In the genomic region with DNA sequence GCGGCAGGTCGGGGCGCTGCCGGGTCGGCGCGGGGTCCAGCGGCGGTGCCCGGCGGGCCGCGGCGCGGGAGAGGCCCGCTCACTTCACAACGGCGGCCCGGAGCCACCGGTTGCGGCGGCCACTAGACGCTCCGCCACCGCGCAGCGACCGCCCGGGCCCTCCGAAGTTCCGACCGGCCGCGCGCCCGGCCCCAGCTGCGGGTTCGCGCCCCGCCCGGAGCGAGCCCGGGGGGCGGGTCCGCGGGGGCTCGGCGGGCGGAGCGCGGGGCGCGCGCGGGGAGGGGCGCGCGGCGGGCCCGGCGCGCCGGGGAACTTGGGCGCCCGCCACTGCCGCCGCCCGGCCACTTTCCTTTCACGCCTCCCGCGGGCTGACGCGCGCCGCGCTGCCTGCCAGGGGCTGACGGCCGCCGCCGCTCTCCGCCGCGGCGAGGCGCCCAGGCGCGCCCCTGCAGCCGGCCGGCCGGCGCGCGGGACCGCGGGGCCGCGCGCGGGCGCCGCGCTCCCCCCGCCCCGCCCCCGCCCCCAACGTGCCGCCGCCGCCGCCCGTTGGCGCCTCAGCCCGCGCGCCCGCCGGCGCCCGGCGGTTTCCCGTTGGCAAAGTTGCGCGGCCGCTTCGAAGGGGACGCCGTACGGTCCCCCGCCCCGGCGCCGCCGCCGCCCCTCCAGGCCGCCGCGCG, we compare ENCODE assay signal across 8 cellular contexts. TPM values are rescaled to one million over a fixed set of nuclear protein-coding genes. Genes with fewer than 3 reads are reported as not detected.
DNase-seq lines count a peak whose midpoint lies in the region; ATAC-seq and TF ChIP-seq lines count a peak whose summit lies in the region.

No MANE protein-coding gene starts in this region.

- peak overlapping the region; percentile 97 for H2AFZ ChIP-seq in Karpas-422 (ENCODE audit: low read length)

- H3K27ac ChIP-seq in Karpas-422 (ENCODE audit: low read length) (no peak overlapping the region), coronary artery (peak overlapping the region; percentile 72 to 93), liver (ENCODE audit: low read depth in 1 of 2, low read length in 2 of 2) (peak overlapping the region; percentile 72 to 92)

- TF ChIP-seq RAD21 in liver (IDR thresholded peaks at IDR 0.05): no peak

- H4K20me1 ChIP-seq in Karpas-422 (ENCODE audit: insufficient read depth, low read depth, low read length): peaks cover 7% of the 10 kb centered on the region; the same call in 1 of the 2 replicates

- TF ChIP-seq CTCF in coronary artery (IDR thresholded peaks at IDR 0.05) (no peak), liver (IDR thresholded peaks at IDR 0.05; ENCODE audit: low read depth, low read length, missing input control) (no peak)

- H3K4me2 ChIP-seq in Karpas-422 (ENCODE audit: low read depth, low read length, poor library complexity, severe bottlenecking): peak overlapping the region; percentile 85

- ATAC-seq in GM21528 (IDR thresholded peaks at IDR 0.05; ENCODE audit: low FRiP score, unreplicated experiment): peak; percentile 38

- H3K9me2 ChIP-seq in Karpas-422 (replicated peaks; ENCODE audit: insufficient read depth, low read length): no peaks in the 10 kb centered on the region

- DNase-seq in EL: peak; percentile 60
- peak; percentile 72 for DNase-seq in Karpas-422
- peak; percentile 51 to 52 for DNase-seq in activated CD4-positive, alpha-beta T cell treated with anti-CD3 and anti-CD28 coated beads for 4 hours
- no peak for DNase-seq in coronary artery (ENCODE audit: low spot score)
- peak; percentile 18 to 25 for DNase-seq in stimulated activated CD4-positive, alpha-beta T cell treated with anti-CD3 and anti-CD28 coated beads, Interleukin-4, amount 100 ng/mL, for 48 hours (ENCODE audit: low read depth in 2 of 2)
- no peak for DNase-seq in dedifferentiated amniotic fluid mesenchymal stem cell (ENCODE audit: extremely low spot score)

- no peaks in the 10 kb centered on the region for H3K36me3 ChIP-seq in Karpas-422 (ENCODE audit: insufficient read depth, low read length)
- H3K36me3 ChIP-seq in liver (ENCODE audit: control insufficient read depth in 4 of 4, insufficient read depth in 3 of 4, low read depth in 1 of 4, low read length in 3 of 4): no peaks in the 10 kb centered on the region

- under 1% methylated on average over 134 of the region's 138 CpGs for WGBS in liver

- H3K4me1 ChIP-seq in Karpas-422 (ENCODE audit: low read length) (peaks cover 19% of the 10 kb centered on the region), liver (ENCODE audit: control insufficient read depth in 4 of 4, insufficient read depth in 4 of 4, low read length in 3 of 4) (peaks cover 3 to 30% (median 17%) of the 10 kb centered on the region in 4 donors)

- H3K4me3 ChIP-seq in Karpas-422 (ENCODE audit: low read length): peak overlapping the region; percentile 75
- peak overlapping the region; percentile 95 for H3K4me3 ChIP-seq in coronary artery
- H3K4me3 ChIP-seq in liver (ENCODE audit: low read depth in 1 of 3, low read length in 3 of 3): peak overlapping the region; percentile 65 to 99 (median 89)

- H3K79me2 ChIP-seq in Karpas-422 (ENCODE audit: low read length): no peaks in the 10 kb centered on the region

- H3K9ac ChIP-seq in Karpas-422 (ENCODE audit: low read length) (peak overlapping the region; percentile 75), liver (ENCODE audit: low read depth in 1 of 2, low read length in 2 of 2) (peak overlapping the region in 1 of 2 donors; percentile 87)

- H3K9me3 ChIP-seq in Karpas-422 (ENCODE audit: low read length) (no peaks in the 10 kb centered on the region), liver (ENCODE audit: control insufficient read depth in 4 of 4, low read length in 3 of 4) (no peaks in the 10 kb centered on the region)

- H3K27me3 ChIP-seq in Karpas-422 (ENCODE audit: low read length) (peaks cover 3% of the 10 kb centered on the region; the same call in 1 of the 2 replicates), liver (ENCODE audit: control insufficient read depth in 4 of 4, insufficient read depth in 4 of 4, low read length in 3 of 4) (no peaks in the 10 kb centered on the region)

TF ChIP-seq in liver, 16 proteins besides CTCF, POLR2A, EP300 and RAD21:
- TF ChIP-seq EGR1 (IDR thresholded peaks at IDR 0.05; ENCODE audit: low read depth in 2 of 2) (no peak), RXRA (IDR thresholded peaks at IDR 0.05) (no peak), YY1 (IDR thresholded peaks at IDR 0.05) (no peak), JUND (IDR thresholded peaks at IDR 0.05) (no peak), FOXA2 (IDR thresholded peaks at IDR 0.05) (no peak), GABPA (IDR thresholded peaks at IDR 0.05 in 1 of 2, conservative IDR thresholded peaks at IDR 0.05 in 1 of 2) (no peak), SP1 (IDR thresholded peaks at IDR 0.05) (no peak), TAF1 (conservative IDR thresholded peaks at IDR 0.05) (no peak), NR2F2 (IDR thresholded peaks at IDR 0.05) (no peak), HNF4A (conservative IDR thresholded peaks at IDR 0.05) (no peak), HNF4G (IDR thresholded peaks at IDR 0.05) (no peak), FOXA1 (IDR thresholded peaks at IDR 0.05) (no peak)
- TF ChIP-seq, protein P1, sequence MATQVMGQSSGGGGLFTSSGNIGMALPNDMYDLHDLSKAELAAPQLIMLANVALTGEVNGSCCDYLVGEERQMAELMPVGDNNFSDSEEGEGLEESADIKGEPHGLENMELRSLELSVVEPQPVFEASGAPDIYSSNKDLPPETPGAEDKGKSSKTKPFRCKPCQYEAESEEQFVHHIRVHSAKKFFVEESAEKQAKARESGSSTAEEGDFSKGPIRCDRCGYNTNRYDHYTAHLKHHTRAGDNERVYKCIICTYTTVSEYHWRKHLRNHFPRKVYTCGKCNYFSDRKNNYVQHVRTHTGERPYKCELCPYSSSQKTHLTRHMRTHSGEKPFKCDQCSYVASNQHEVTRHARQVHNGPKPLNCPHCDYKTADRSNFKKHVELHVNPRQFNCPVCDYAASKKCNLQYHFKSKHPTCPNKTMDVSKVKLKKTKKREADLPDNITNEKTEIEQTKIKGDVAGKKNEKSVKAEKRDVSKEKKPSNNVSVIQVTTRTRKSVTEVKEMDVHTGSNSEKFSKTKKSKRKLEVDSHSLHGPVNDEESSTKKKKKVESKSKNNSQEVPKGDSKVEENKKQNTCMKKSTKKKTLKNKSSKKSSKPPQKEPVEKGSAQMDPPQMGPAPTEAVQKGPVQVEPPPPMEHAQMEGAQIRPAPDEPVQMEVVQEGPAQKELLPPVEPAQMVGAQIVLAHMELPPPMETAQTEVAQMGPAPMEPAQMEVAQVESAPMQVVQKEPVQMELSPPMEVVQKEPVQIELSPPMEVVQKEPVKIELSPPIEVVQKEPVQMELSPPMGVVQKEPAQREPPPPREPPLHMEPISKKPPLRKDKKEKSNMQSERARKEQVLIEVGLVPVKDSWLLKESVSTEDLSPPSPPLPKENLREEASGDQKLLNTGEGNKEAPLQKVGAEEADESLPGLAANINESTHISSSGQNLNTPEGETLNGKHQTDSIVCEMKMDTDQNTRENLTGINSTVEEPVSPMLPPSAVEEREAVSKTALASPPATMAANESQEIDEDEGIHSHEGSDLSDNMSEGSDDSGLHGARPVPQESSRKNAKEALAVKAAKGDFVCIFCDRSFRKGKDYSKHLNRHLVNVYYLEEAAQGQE (IDR thresholded peaks at IDR 0.05): no peak
- TF ChIP-seq, protein P2, sequence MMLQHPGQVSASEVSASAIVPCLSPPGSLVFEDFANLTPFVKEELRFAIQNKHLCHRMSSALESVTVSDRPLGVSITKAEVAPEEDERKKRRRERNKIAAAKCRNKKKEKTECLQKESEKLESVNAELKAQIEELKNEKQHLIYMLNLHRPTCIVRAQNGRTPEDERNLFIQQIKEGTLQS (IDR thresholded peaks at IDR 0.05): no peak
- TF ChIP-seq, protein P3, sequence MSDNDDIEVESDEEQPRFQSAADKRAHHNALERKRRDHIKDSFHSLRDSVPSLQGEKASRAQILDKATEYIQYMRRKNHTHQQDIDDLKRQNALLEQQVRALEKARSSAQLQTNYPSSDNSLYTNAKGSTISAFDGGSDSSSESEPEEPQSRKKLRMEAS (IDR thresholded peaks at IDR 0.05): no peak
- TF ChIP-seq, protein P4, sequence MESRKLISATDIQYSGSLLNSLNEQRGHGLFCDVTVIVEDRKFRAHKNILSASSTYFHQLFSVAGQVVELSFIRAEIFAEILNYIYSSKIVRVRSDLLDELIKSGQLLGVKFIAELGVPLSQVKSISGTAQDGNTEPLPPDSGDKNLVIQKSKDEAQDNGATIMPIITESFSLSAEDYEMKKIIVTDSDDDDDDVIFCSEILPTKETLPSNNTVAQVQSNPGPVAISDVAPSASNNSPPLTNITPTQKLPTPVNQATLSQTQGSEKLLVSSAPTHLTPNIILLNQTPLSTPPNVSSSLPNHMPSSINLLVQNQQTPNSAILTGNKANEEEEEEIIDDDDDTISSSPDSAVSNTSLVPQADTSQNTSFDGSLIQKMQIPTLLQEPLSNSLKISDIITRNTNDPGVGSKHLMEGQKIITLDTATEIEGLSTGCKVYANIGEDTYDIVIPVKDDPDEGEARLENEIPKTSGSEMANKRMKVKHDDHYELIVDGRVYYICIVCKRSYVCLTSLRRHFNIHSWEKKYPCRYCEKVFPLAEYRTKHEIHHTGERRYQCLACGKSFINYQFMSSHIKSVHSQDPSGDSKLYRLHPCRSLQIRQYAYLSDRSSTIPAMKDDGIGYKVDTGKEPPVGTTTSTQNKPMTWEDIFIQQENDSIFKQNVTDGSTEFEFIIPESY (IDR thresholded peaks at IDR 0.05): no peak

RNA-seq across cellular contexts. Expression of a gene that starts 0.6 kb away (rescaled TPM):
- 0.58 and 3.0 TPM in 2 replicates for total RNA-seq in Karpas-422 (2014; rRNA removed; shearing (Covaris generic); ENCODE audit: low replicate concordance)
- 10 to 100 TPM; 16.1 to 17.8 TPM for total RNA-seq in liver
- polyA plus RNA-seq in liver: 1 to 10 TPM; 4.4 to 4.7 TPM

Comparison
In these comparisons a context has a peak if more than half of its experiments do, and no peak if none do; other contexts are left out.
1. DNase-seq: peak in EL (single experiment), Karpas-422 (single experiment), activated CD4-positive, alpha-beta T cell treated with anti-CD3 and anti-CD28 coated beads for 4 hours (2 of 2) and stimulated activated CD4-positive, alpha-beta T cell treated with anti-CD3 and anti-CD28 coated beads, Interleukin-4, amount 100 ng/mL, for 48 hours (2 of 2); none in coronary artery (single experiment) and dedifferentiated amniotic fluid mesenchymal stem cell (single experiment).
2. Peak in every context shown above with its lines, with median percentiles within 50 percentile points of each other: H3K4me3 ChIP-seq.